In genomic region chr13:83877901-83878300, GRCh38 we compare ENCODE assay signal across 18 cellular contexts. TPM values are rescaled to one million over a fixed set of nuclear protein-coding genes. Genes with fewer than 3 reads are reported as not detected.
DNase-seq lines count a peak whose midpoint lies in the region; ATAC-seq, FAIRE-seq and TF ChIP-seq lines count a peak whose summit lies in the region.
"Had no signal": no experiment of that assay in that cellular context is flagged by ENCODE, and none has a peak within 500 bp of the region (broad histone marks: within the 10 kb centered on the region; RNA-seq: fewer than 3 reads in every experiment).

No MANE protein-coding gene starts in this region.

- H3K36me3 ChIP-seq in H1 (ENCODE audit: control insufficient read depth in 2 of 4, insufficient read depth in 4 of 4, low read length in 3 of 4) (no peaks in the 10 kb centered on the region), neural cell (ENCODE audit: insufficient read depth, low read length) (peaks cover 26% of the 10 kb centered on the region)
- H3K36me3 ChIP-seq: BLaER1 had no signal

- H2AK5ac ChIP-seq in H1 (ENCODE audit: low read depth, low read length), result no peak overlapping the region

- no peaks in the 10 kb centered on the region for H3K79me1 ChIP-seq in H1 (ENCODE audit: low read depth, low read length)

- no peak for TF ChIP-seq POLR2A in H1 (IDR thresholded peaks at IDR 0.05; ENCODE audit: control extremely low read depth in 1 of 2, low read depth in 2 of 2, low read length in 2 of 2)
- no peak for TF ChIP-seq POLR2A in GM18505 (IDR thresholded peaks at IDR 0.05; ENCODE audit: borderline replicate concordance, extremely low read depth, insufficient read depth, insufficient read length)

- H3K27ac ChIP-seq in H1 (ENCODE audit: low read depth, low read length) (no peak overlapping the region), neural cell (ENCODE audit: low read length) (peak overlapping the region; percentile 7)
- H3K27ac ChIP-seq: 22Rv1, BLaER1 had no signal

- H3K4me3 ChIP-seq in H1 (ENCODE audit: extremely low read depth in 1 of 4, insufficient read depth in 2 of 4, low read depth in 3 of 4, low read length in 4 of 4) (peak overlapping the region in 1 of 4 experiments; percentile 79; a peak in 2 of 8 replicates), neural cell (ENCODE audit: low read length) (peak overlapping the region; percentile 87)
- H3K4me3 ChIP-seq: BLaER1 had no signal

- no peaks in the 10 kb centered on the region for H3F3A ChIP-seq in neural cell (ENCODE audit: insufficient read depth, low read length, poor library complexity, severe bottlenecking)

- H2AFZ ChIP-seq in H1 (ENCODE audit: low read length) (peak overlapping the region; percentile 62; the same call in 1 of the 2 replicates), neural cell (ENCODE audit: low read depth, low read length) (no peak overlapping the region)

- no peak for TF ChIP-seq EP300 in H1 (IDR thresholded peaks at IDR 0.05; ENCODE audit: borderline replicate concordance in 1 of 2, low read depth in 2 of 2, low read length in 2 of 2)
- no peak for TF ChIP-seq EP300 in neural cell (conservative IDR thresholded peaks at IDR 0.05; ENCODE audit: poor library complexity, severe bottlenecking)

- no peak for TF ChIP-seq RAD21 in H1 (IDR thresholded peaks at IDR 0.05 in 1 of 2, conservative IDR thresholded peaks at IDR 0.05 in 1 of 2; ENCODE audit: low read depth in 2 of 2, low read length in 2 of 2)
- no peak for TF ChIP-seq RAD21 in neural cell (conservative IDR thresholded peaks at IDR 0.05)

- H4K20me1 ChIP-seq in H1 (replicated peaks in 1 of 2; ENCODE audit: control insufficient read depth in 1 of 2, insufficient read depth in 2 of 2, low read length in 2 of 2) (no peaks in the 10 kb centered on the region), neural cell (ENCODE audit: insufficient read depth) (no peaks in the 10 kb centered on the region)
- H4K20me1 ChIP-seq: BLaER1 had no signal

- H4K8ac ChIP-seq in H1 (ENCODE audit: extremely low read depth, insufficient read depth, low read length), result no peak overlapping the region

- no peak overlapping the region for H2BK12ac ChIP-seq in H1 (ENCODE audit: low read depth, low read length)

- no peak overlapping the region for H2BK5ac ChIP-seq in H1 (ENCODE audit: low read depth, low read length)

- H3K79me2 ChIP-seq in H1 (ENCODE audit: control insufficient read depth in 1 of 2, insufficient read depth in 2 of 2, low read length in 2 of 2), result no peaks in the 10 kb centered on the region; a peak in 1 of 4 replicates
- peaks cover 84% of the 10 kb centered on the region for H3K79me2 ChIP-seq in neural cell (replicated peaks; ENCODE audit: insufficient read depth, low read length)

- H3K56ac ChIP-seq in H1 (replicated peaks; ENCODE audit: insufficient read length, low read depth, low read length), result no peak overlapping the region

- H3K27me3 ChIP-seq in H1 (replicated peaks in 1 of 4; ENCODE audit: control insufficient read depth in 3 of 4, extremely low read depth in 1 of 4, insufficient read depth in 3 of 4, low read length in 3 of 4) (peaks cover 18 to 34% (median 31%) of the 10 kb centered on the region in 4 experiments), neural cell (ENCODE audit: insufficient read depth, low read depth, low read length) (no peaks in the 10 kb centered on the region)
- H3K27me3 ChIP-seq: BLaER1 had no signal

- DNase-seq in NCI-H748 (lab: John Stamatoyannopoulos, UW; ENCODE audit: unreplicated experiment) (peak; percentile 30), NCI-H748 treated with DMSO at 0.1 percent for 48 hours (lab: John Stamatoyannopoulos, UW) (no peak), H1 (ENCODE audit: low read depth in 1 of 2, low spot score in 2 of 2) (no peak)
- DNase-seq in stimulated activated CD4-positive, alpha-beta T cell treated with anti-CD3 and anti-CD28 coated beads, Interleukin-1b, Interleukin-23, amount 100 ng/mL, for 48 hours, result no peak
- DNase-seq: CD8-positive, alpha-beta memory T cell; DMS 273 treated with DMSO at 0.1 percent for 48 hours; NCI-H1436; NCI-H2029 treated with DMSO at 0.1 percent for 48 hours; NCI-H526; PC-3 had no signal

- no peak overlapping the region for H3K18ac ChIP-seq in H1 (ENCODE audit: extremely low read depth, low read length)

- H2BK20ac ChIP-seq in H1 (ENCODE audit: low read length), result no peak overlapping the region

- no peak overlapping the region for H4K5ac ChIP-seq in H1 (ENCODE audit: insufficient read length, low read depth, low read length)

- H3K4me2 ChIP-seq in H1 (ENCODE audit: insufficient read depth in 1 of 2, low read depth in 2 of 2, low read length in 2 of 2) (peak overlapping the region; percentile 55 to 96), neural cell (ENCODE audit: low read length) (peak overlapping the region; percentile 57)
- H3K4me2 ChIP-seq: BLaER1 had no signal

- peaks cover 25% of the 10 kb centered on the region for H3K23me2 ChIP-seq in H1 (ENCODE audit: low read depth, low read length)

- H3K9ac ChIP-seq in H1 (replicated peaks in 1 of 4; ENCODE audit: extremely low read depth in 1 of 4, low read depth in 3 of 4, low read length in 3 of 4) (no peak overlapping the region), neural cell (ENCODE audit: low read length) (peak overlapping the region; percentile 95)
- H3K9ac ChIP-seq: BLaER1 had no signal

- no peak overlapping the region for H2BK120ac ChIP-seq in H1 (replicated peaks; ENCODE audit: low read depth, low read length)

- H3K4me1 ChIP-seq in H1 (replicated peaks in 1 of 4; ENCODE audit: control insufficient read depth in 3 of 4, insufficient read depth in 4 of 4, low read length in 3 of 4), result peaks cover 0 to 15% (median 6%) of the 10 kb centered on the region in 4 experiments; a peak in 6 of 7 replicates
- H3K4me1 ChIP-seq: BLaER1 had no signal

- WGBS in H1 (ENCODE audit: extremely low coverage in 1 of 2, insufficient coverage in 1 of 2, insufficient read length in 1 of 2, insufficient replicate concordance in 2 of 2, low coverage in 1 of 2, low lambda C conversion rate in 2 of 2, missing lambda C conversion rate in 1 of 2), 2 experiments, result 36% methylated on average over 5 of the region's 8 CpGs; no CpG with 5 or more reads in 1 of the 2 experiments

- no peak overlapping the region for H4K91ac ChIP-seq in H1 (replicated peaks; ENCODE audit: insufficient read length, low read length)

- H3K9me2 ChIP-seq in neural cell (ENCODE audit: insufficient read depth, low read length), result no peaks in the 10 kb centered on the region

- H3K9me3 ChIP-seq in H1 (ENCODE audit: insufficient read depth in 2 of 2, low read depth in 1 of 2, low read length in 1 of 2) (no peaks in the 10 kb centered on the region), neural cell (ENCODE audit: low read length) (no peaks in the 10 kb centered on the region)

- H3K14ac ChIP-seq in H1 (ENCODE audit: insufficient read length), result no peak overlapping the region

- CTCF ChIA-PET in H1 (lab: Charles Lee; ENCODE audit: partially characterized antibody), result no interaction called here

- no peak for TF ChIP-seq CTCF in H1 (IDR thresholded peaks at IDR 0.05; ENCODE audit: control extremely low read depth in 1 of 3, insufficient read depth in 1 of 3, low read depth in 1 of 3, low read length in 3 of 3)
- no peak for TF ChIP-seq CTCF in neural cell (IDR thresholded peaks at IDR 0.05; ENCODE audit: poor library complexity, severe bottlenecking)

- POLR2A ChIA-PET in H1 (lab: Charles Lee; ENCODE audit: partially characterized antibody), result no interaction called here

- ATAC-seq in GM21723 (IDR thresholded peaks at IDR 0.05; ENCODE audit: unreplicated experiment) (no peak), GM21825 (IDR thresholded peaks at IDR 0.05; ENCODE audit: unreplicated experiment) (no peak), GM18505 (IDR thresholded peaks at IDR 0.05; ENCODE audit: unreplicated experiment) (no peak)
- ATAC-seq: HCT116, PC-3 had no signal

- FAIRE-seq in H1 (lab: Jason Lieb, UNC), result no peak
- FAIRE-seq: HTR-8/SVneo had no signal

- H3K23ac ChIP-seq in H1 (ENCODE audit: insufficient read length), result no peak overlapping the region

- no peak overlapping the region for H3K4ac ChIP-seq in H1 (replicated peaks; ENCODE audit: insufficient read length, low read depth, low read length)

- H2BK15ac ChIP-seq in H1 (ENCODE audit: low read length), result no peak overlapping the region

TF ChIP-seq in H1, 55 proteins besides CTCF, POLR2A, EP300 and RAD21 (continues in another document):
- TF ChIP-seq SIN3A (conservative IDR thresholded peaks at IDR 0.05 in 1 of 2, IDR thresholded peaks at IDR 0.05 in 1 of 2; ENCODE audit: low read depth in 1 of 2, low read length in 2 of 2) (no peak), CBX8 (IDR thresholded peaks at IDR 0.05; ENCODE audit: borderline replicate concordance, low read depth, low read length) (no peak), POLR2AphosphoS5 (IDR thresholded peaks at IDR 0.05; ENCODE audit: low read depth, low read length) (no peak)
- TF ChIP-seq, protein P1, sequence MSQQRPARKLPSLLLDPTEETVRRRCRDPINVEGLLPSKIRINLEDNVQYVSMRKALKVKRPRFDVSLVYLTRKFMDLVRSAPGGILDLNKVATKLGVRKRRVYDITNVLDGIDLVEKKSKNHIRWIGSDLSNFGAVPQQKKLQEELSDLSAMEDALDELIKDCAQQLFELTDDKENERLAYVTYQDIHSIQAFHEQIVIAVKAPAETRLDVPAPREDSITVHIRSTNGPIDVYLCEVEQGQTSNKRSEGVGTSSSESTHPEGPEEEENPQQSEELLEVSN (IDR thresholded peaks at IDR 0.05), result no peak

TF ChIP-seq in neural cell, 6 proteins besides CTCF, POLR2A, EP300 and RAD21:
- TF ChIP-seq EZH2 (IDR thresholded peaks at IDR 0.05; ENCODE audit: borderline replicate concordance, insufficient read depth, low read length, poor library complexity, severe bottlenecking) (no peak), POLR2AphosphoS5 (IDR thresholded peaks at IDR 0.05) (no peak), TAF1 (IDR thresholded peaks at IDR 0.05; ENCODE audit: low read depth) (no peak), SMC3 (conservative IDR thresholded peaks at IDR 0.05; ENCODE audit: poor library complexity) (no peak), MXI1 (conservative IDR thresholded peaks at IDR 0.05; ENCODE audit: poor library complexity, severe bottlenecking) (no peak)

RNA-seq across cellular contexts. Expression of gene SLITRK1, which starts 4.4 kb away (rescaled TPM):
- total RNA-seq in H1 (2021; fragmentation: NEBNext Ultra II Directional; extraction: Animal tissue kit (Norgen Biotek cat#: 25700)), result 3.4 TPM in 2 replicates
- polyA plus RNA-seq in H1 (2011; rRNA removed), result 3.1 and 4.2 TPM in 2 replicates
- 3.0 TPM for polyA plus RNA-seq in H1 (2011; cell fraction: cytosol; rRNA removed)
- 4.6 TPM for polyA plus RNA-seq in H1 (2011; cell fraction: nucleus; rRNA removed)
- 3.3 to 5.9 TPM (median 4.4 TPM) in 4 replicates for polyA plus RNA-seq in H1 (2012, experiment 1 of 2)
- 1.1 TPM for polyA plus RNA-seq in H1 (2012, experiment 2 of 2)
- polyA plus RNA-seq in H1 (2013, experiment 1 of 2), result 4.4 TPM
- polyA plus RNA-seq in H1 (2013, experiment 2 of 2), result 3.6 TPM
- 11.9 and 14.2 TPM in 2 replicates for polyA minus RNA-seq in H1 (2011; rRNA and poly(A)+ RNA removed)
- 3.8 TPM for polyA minus RNA-seq in H1 (2011; cell fraction: cytosol; rRNA and poly(A)+ RNA removed)
- polyA minus RNA-seq in H1 (2011; cell fraction: nucleus; rRNA and poly(A)+ RNA removed), result 15.0 TPM
- polyA plus RNA-seq in neural cell, result 14.8 and 18.8 TPM in 2 replicates
- polyA minus RNA-seq in neural cell, result 85.2 and 94.1 TPM in 2 replicates
- total RNA-seq: CD8-positive, alpha-beta memory T cell; PC-3 had no signal
- polyA plus RNA-seq: CD8-positive, alpha-beta memory T cell had no signal
